ENCODE assay signal across 19 cellular contexts in genomic region chr5:105977163-105977562, GRCh38.
A peak's percentile ranks its signal among the peaks of the same experiment; 100 is the strongest.
DNase-seq lines count a peak whose midpoint lies in the region; ATAC-seq and TF ChIP-seq lines count a peak whose summit lies in the region.
"Had no signal": no experiment of that assay in that cellular context is flagged by ENCODE, and none has a peak within 500 bp of the region (broad histone marks: within the 10 kb centered on the region; RNA-seq: fewer than 3 reads in every experiment).

No MANE protein-coding gene starts in this region.

- no peaks in the 10 kb centered on the region for H3F3A ChIP-seq in PC-9 (ENCODE audit: insufficient read depth, low read depth)

- H3K27me3 Mint-ChIP-seq in mesothelial cell of epicardium (ENCODE audit: low read depth), result no peaks in the 10 kb centered on the region
- H3K27me3 Mint-ChIP-seq: B cell; CD4-positive, CD25-positive, alpha-beta regulatory T cell had no signal

- 0 out of 2 replicates have a peak overlapping the region, but pooled peaks have one; percentile 12 for H2AFZ ChIP-seq in PC-9

- H3K4me3 ChIP-seq in PC-9, result no peak overlapping the region
- H3K4me3 ChIP-seq: BLaER1, HAP-1 had no signal

- H4K20me1 ChIP-seq in PC-9 (ENCODE audit: insufficient read depth), result no peaks in the 10 kb centered on the region
- H4K20me1 ChIP-seq: BLaER1 had no signal

- H3K27me3 ChIP-seq in PC-9 (ENCODE audit: insufficient read depth, low read depth), result no peaks in the 10 kb centered on the region
- H3K27me3 ChIP-seq: BLaER1 had no signal

- H3K4me2 ChIP-seq in PC-9, result no peak overlapping the region
- H3K4me2 ChIP-seq: BLaER1 had no signal

- no peaks in the 10 kb centered on the region for H3K79me2 ChIP-seq in PC-9 (ENCODE audit: low read depth)

- H3K4me3 Mint-ChIP-seq in mesothelial cell of epicardium, result no peak overlapping the region
- H3K4me3 Mint-ChIP-seq: B cell; CD4-positive, CD25-positive, alpha-beta regulatory T cell; CD8-positive, alpha-beta T cell had no signal

- H3K36me3 ChIP-seq in PC-9 (ENCODE audit: low read depth), result no peaks in the 10 kb centered on the region
- H3K36me3 ChIP-seq: BLaER1, HAP-1 had no signal

- no peak overlapping the region for H3K27ac ChIP-seq in PC-9
- H3K27ac ChIP-seq: 22Rv1, BLaER1, C4-2B had no signal

- POLR2A ChIA-PET in HEK293T (lab: Yijun Ruan, JAX) (no interaction called here), PC-9 (lab: Charles Lee; ENCODE audit: unreplicated experiment) (no interaction called here)

- no peak for TF ChIP-seq CTCF in PC-9 (conservative IDR thresholded peaks at IDR 0.05)
- TF ChIP-seq CTCF in mesothelial cell of epicardium (IDR thresholded peaks at IDR 0.05; ENCODE audit: unreplicated experiment), result no peak

- intact Hi-C loops in PC-9 (cut with micrococcal nuclease; ENCODE audit: unreplicated experiment) (no loop called here), left ventricle myocardium superior (cut with micrococcal nuclease) (no loop called here)

- peak overlapping the region; percentile 89 for H3K27ac Mint-ChIP-seq in mesothelial cell of epicardium
- H3K27ac Mint-ChIP-seq: B cell; CD4-positive, CD25-positive, alpha-beta regulatory T cell; CD8-positive, alpha-beta T cell had no signal

- 0 out of 2 replicates have a peak, but pooled peaks cover 7% of the 10 kb centered on the region for H3K4me1 ChIP-seq in PC-9 (replicated peaks; ENCODE audit: insufficient read depth)
- H3K4me1 ChIP-seq: BLaER1, HAP-1 had no signal

- ATAC-seq in left ventricle myocardium superior, result no peak
- no peak for ATAC-seq in HG02798 (IDR thresholded peaks at IDR 0.05; ENCODE audit: poor library complexity, unreplicated experiment)
- ATAC-seq in GM21737 (IDR thresholded peaks at IDR 0.05; ENCODE audit: unreplicated experiment), result no peak
- ATAC-seq: CD8-positive, alpha-beta T cell had no signal

- no TSS peak for BruUV-seq in PC-9 (replicated peaks; lab: Mats Ljungman, UMichigan)

- no peaks in the 10 kb centered on the region for H3K9me2 ChIP-seq in PC-9 (ENCODE audit: insufficient read depth)

- peaks cover 38% of the 10 kb centered on the region for H3K4me1 Mint-ChIP-seq in mesothelial cell of epicardium
- H3K4me1 Mint-ChIP-seq: B cell; CD4-positive, CD25-positive, alpha-beta regulatory T cell had no signal

- H3K36me3 Mint-ChIP-seq in mesothelial cell of epicardium, result no peaks in the 10 kb centered on the region
- H3K36me3 Mint-ChIP-seq: CD4-positive, CD25-positive, alpha-beta regulatory T cell; CD8-positive, alpha-beta T cell had no signal

- CTCF ChIA-PET in HEK293T (lab: Yijun Ruan, JAX), result no interaction called here
- CTCF ChIA-PET in PC-9 (lab: Charles Lee), result no interaction called here

- H3K9me3 ChIP-seq in PC-9 (ENCODE audit: insufficient read depth, low read depth), result no peaks in the 10 kb centered on the region
- H3K9me3 ChIP-seq: BLaER1, Caco-2, HAP-1 had no signal

- H3K9me3 Mint-ChIP-seq in mesothelial cell of epicardium, result no peaks in the 10 kb centered on the region

- DNase-seq in HEK293T (ENCODE audit: extremely low spot score), result no peak
- no peak for DNase-seq in PC-9
- DNase-seq in mesothelial cell of epicardium (ENCODE audit: low spot score in 2 of 2, unreplicated experiment in 2 of 2), result no peak
- DNase-seq in putamen (ENCODE audit: low spot score), result peak; percentile 1
- DNase-seq in left ventricle myocardium superior, result no peak
- no peak for DNase-seq in SW 1271 (lab: John Stamatoyannopoulos, UW)
- DNase-seq: Caco-2; CD4-positive, CD25-positive, alpha-beta regulatory T cell; CD8-positive, alpha-beta T cell; DMS153; DND-41; GOT3 had no signal

TF ChIP-seq in HEK293T, 16 proteins besides CTCF, POLR2A, EP300 and RAD21:
- no peak for TF ChIP-seq FOXK2 (IDR thresholded peaks at IDR 0.05)
- no peak for TF ChIP-seq BHLHE40 (IDR thresholded peaks at IDR 0.05; ENCODE audit: borderline replicate concordance)
- TF ChIP-seq ZNF384 (IDR thresholded peaks at IDR 0.05), result no peak
- TF ChIP-seq PKNOX1 (IDR thresholded peaks at IDR 0.05), result peak; percentile 92
- no peak for TF ChIP-seq SUZ12 (IDR thresholded peaks at IDR 0.05)
- no peak for TF ChIP-seq TARDBP (IDR thresholded peaks at IDR 0.05)
- TF ChIP-seq CTBP1 (IDR thresholded peaks at IDR 0.05; ENCODE audit: borderline replicate concordance), result peak; percentile 47; the same call in 1 of the 2 replicates
- no peak for TF ChIP-seq ARNT (IDR thresholded peaks at IDR 0.05)
- TF ChIP-seq NFRKB (IDR thresholded peaks at IDR 0.05), result no peak
- no peak for TF ChIP-seq L3MBTL2 (conservative IDR thresholded peaks at IDR 0.05)
- no peak for TF ChIP-seq FOXM1 (IDR thresholded peaks at IDR 0.05; ENCODE audit: borderline replicate concordance)
- no peak for TF ChIP-seq SP1 (IDR thresholded peaks at IDR 0.05)
- no peak for TF ChIP-seq HDGF (IDR thresholded peaks at IDR 0.05; ENCODE audit: borderline replicate concordance)
- no peak for TF ChIP-seq ELF4 (IDR thresholded peaks at IDR 0.05)
